Comparison of ENCODE assay signal across 14 cellular contexts in the genomic region with DNA sequence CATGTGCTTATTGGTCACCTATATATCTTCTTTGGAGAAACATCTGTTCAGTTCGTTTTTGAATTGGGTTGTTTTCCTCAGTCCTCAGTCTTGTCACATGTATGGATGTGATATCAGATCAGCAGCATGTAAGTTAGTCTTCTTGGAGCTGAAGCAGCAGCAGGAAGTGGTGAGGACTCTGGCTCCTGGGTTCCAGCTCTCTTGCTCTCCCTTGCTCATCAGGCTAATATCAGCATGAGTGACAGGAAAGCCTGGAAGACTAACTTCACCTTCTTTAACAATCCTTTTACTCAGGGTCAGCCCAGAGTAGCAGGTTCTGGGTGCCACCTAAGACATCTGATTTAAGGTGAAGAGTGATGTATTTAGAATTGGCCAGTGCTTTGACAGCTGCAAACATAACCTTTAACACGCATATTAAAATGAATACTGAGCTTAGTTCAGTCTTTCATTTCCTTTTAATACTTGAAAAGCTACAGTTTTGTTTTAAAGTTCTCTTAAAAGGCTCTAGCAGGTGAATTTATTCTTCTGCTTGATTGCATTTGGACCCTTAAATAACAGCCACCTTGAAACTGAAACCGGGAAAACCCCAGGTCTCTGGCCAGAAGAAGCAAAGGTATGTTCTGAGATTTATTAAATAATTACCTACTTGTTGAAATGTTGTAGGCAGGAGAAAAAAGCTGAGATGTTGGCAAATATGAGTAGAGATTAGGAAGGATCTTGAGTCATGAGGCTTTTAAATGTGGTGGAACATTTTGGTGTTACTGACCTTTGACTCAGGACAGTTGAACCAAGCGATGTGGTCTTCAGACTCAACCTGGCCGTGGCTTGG. TPM values are rescaled to one million over a fixed set of nuclear protein-coding genes. Genes with fewer than 3 reads are reported as not detected.
DNase-seq lines count a peak whose midpoint lies in the region; ATAC-seq and TF ChIP-seq lines count a peak whose summit lies in the region.
"Had no signal": no experiment of that assay in that cellular context is flagged by ENCODE, and none has a peak within 500 bp of the region (broad histone marks: within the 10 kb centered on the region; RNA-seq: fewer than 3 reads in every experiment).

No MANE protein-coding gene starts in this region.

- H3K27ac Mint-ChIP-seq in stimulated activated naive CD8-positive, alpha-beta T cell treated with anti-CD3 and anti-CD28 coated beads, Interleukin-15, Interleukin-2, amounts not matched to agents 100 ng/mL and 50 ng/mL, for 24 hours, result peak overlapping the region; percentile 61
- H3K27ac Mint-ChIP-seq in chondrocyte (ENCODE audit: unreplicated experiment), result no peak overlapping the region
- H3K27ac Mint-ChIP-seq: brain had no signal

- 80% methylated on average over 5 of the region's 5 CpGs for WGBS in thymus
- WGBS in thyroid gland, 2 donors, result 74 to 77% methylated on average over 5 of the region's 5 CpGs

- TF ChIP-seq POLR2A in thyroid gland (IDR thresholded peaks at IDR 0.05), result no peak

- H3K9me3 ChIP-seq in thymus (ENCODE audit: control insufficient read depth) (no peaks in the 10 kb centered on the region), thyroid gland (no peaks in the 10 kb centered on the region)
- H3K9me3 ChIP-seq: esophagus muscularis mucosa had no signal

- ATAC-seq in stimulated activated naive CD8-positive, alpha-beta T cell treated with anti-CD3 and anti-CD28 coated beads, Interleukin-15, Interleukin-2, amounts not matched to agents 100 U/mL and 50 U/mL, for 24 hours, result no peak
- ATAC-seq in HG02571 (IDR thresholded peaks at IDR 0.05; ENCODE audit: unreplicated experiment) (peak; percentile 32), HG03439 (IDR thresholded peaks at IDR 0.05; ENCODE audit: unreplicated experiment) (peak; percentile 41), foreskin keratinocyte (no peak)

- H3K4me1 ChIP-seq in thymus (ENCODE audit: control insufficient read depth, insufficient read depth, low read length) (no peaks in the 10 kb centered on the region), foreskin keratinocyte (peaks cover 16% of the 10 kb centered on the region), thyroid gland (peaks cover 0 to 8% of the 10 kb centered on the region in 2 donors)
- H3K4me1 ChIP-seq: esophagus muscularis mucosa had no signal

- H3K27ac ChIP-seq in thymus (ENCODE audit: low read depth), result peak overlapping the region; percentile 20
- no peak overlapping the region for H3K27ac ChIP-seq in foreskin keratinocyte
- no peak overlapping the region for H3K27ac ChIP-seq in thyroid gland
- H3K27ac ChIP-seq: esophagus muscularis mucosa had no signal

- peaks cover 36% of the 10 kb centered on the region for H3K4me1 Mint-ChIP-seq in stimulated activated naive CD8-positive, alpha-beta T cell treated with anti-CD3 and anti-CD28 coated beads, Interleukin-15, Interleukin-2, amounts not matched to agents 100 ng/mL and 50 ng/mL, for 24 hours (ENCODE audit: low read depth)
- peaks cover 10% of the 10 kb centered on the region for H3K4me1 Mint-ChIP-seq in chondrocyte (ENCODE audit: low read depth)

- no peaks in the 10 kb centered on the region for H3K27me3 Mint-ChIP-seq in stimulated activated naive CD8-positive, alpha-beta T cell treated with anti-CD3 and anti-CD28 coated beads, Interleukin-15, Interleukin-2, amounts not matched to agents 100 ng/mL and 50 ng/mL, for 24 hours
- H3K27me3 Mint-ChIP-seq in chondrocyte (ENCODE audit: low read depth), result no peaks in the 10 kb centered on the region
- H3K27me3 Mint-ChIP-seq: brain had no signal

- H3K36me3 ChIP-seq in thymus (ENCODE audit: control insufficient read depth, insufficient read depth), result no peaks in the 10 kb centered on the region
- H3K36me3 ChIP-seq in thyroid gland, result no peaks in the 10 kb centered on the region
- H3K36me3 ChIP-seq: esophagus muscularis mucosa had no signal

- no peak overlapping the region for H3K4me3 Mint-ChIP-seq in stimulated activated naive CD8-positive, alpha-beta T cell treated with anti-CD3 and anti-CD28 coated beads, Interleukin-15, Interleukin-2, amounts not matched to agents 100 ng/mL and 50 ng/mL, for 24 hours
- H3K4me3 Mint-ChIP-seq in chondrocyte (ENCODE audit: unreplicated experiment), result no peak overlapping the region
- H3K4me3 Mint-ChIP-seq: brain had no signal

- no peaks in the 10 kb centered on the region for H3K36me3 Mint-ChIP-seq in stimulated activated naive CD8-positive, alpha-beta T cell treated with anti-CD3 and anti-CD28 coated beads, Interleukin-15, Interleukin-2, amounts not matched to agents 100 ng/mL and 50 ng/mL, for 24 hours (ENCODE audit: low read depth)
- peaks cover 1% of the 10 kb centered on the region for H3K36me3 Mint-ChIP-seq in chondrocyte (ENCODE audit: low read depth)
- H3K36me3 Mint-ChIP-seq: brain had no signal

- no peak for DNase-seq in stimulated activated naive CD8-positive, alpha-beta T cell treated with anti-CD3 and anti-CD28 coated beads, Interleukin-15, Interleukin-2, amounts not matched to agents 100 U/mL and 50 U/mL, for 24 hours
- DNase-seq in foreskin keratinocyte, result no peak
- no peak for DNase-seq in thyroid gland
- no peak for DNase-seq in chondrocyte (ENCODE audit: low spot score)
- DNase-seq: IMR-90, kidney, NCI-H510A treated with DMSO at 0.1 percent for 48 hours, occipital lobe had no signal

- TF ChIP-seq CTCF in foreskin keratinocyte (conservative IDR thresholded peaks at IDR 0.05) (no peak), thyroid gland (IDR thresholded peaks at IDR 0.05) (no peak), chondrocyte (IDR thresholded peaks at IDR 0.05) (no peak)

- intact Hi-C loops in thyroid gland (cut with DNase I), result no loop called here

- H3K4me3 ChIP-seq in thymus (ENCODE audit: low read length), result no peak overlapping the region
- H3K4me3 ChIP-seq in thyroid gland (replicated peaks in 1 of 3), result no peak overlapping the region
- H3K4me3 ChIP-seq: esophagus muscularis mucosa had no signal

- no peaks in the 10 kb centered on the region for H3K27me3 ChIP-seq in thymus (ENCODE audit: control insufficient read depth, insufficient read depth)
- no peaks in the 10 kb centered on the region for H3K27me3 ChIP-seq in foreskin keratinocyte
- H3K27me3 ChIP-seq in thyroid gland, result no peaks in the 10 kb centered on the region

- no peaks in the 10 kb centered on the region for H3K9me3 Mint-ChIP-seq in stimulated activated naive CD8-positive, alpha-beta T cell treated with anti-CD3 and anti-CD28 coated beads, Interleukin-15, Interleukin-2, amounts not matched to agents 100 ng/mL and 50 ng/mL, for 24 hours
- no peaks in the 10 kb centered on the region for H3K9me3 Mint-ChIP-seq in chondrocyte (ENCODE audit: low read depth)
- H3K9me3 Mint-ChIP-seq: brain had no signal

RNA-seq across cellular contexts. Expression of gene DRAM1, which starts 54.3 kb away (rescaled TPM):
- polyA plus RNA-seq in thymus (18.5 TPM), foreskin keratinocyte (13.2 and 13.6 TPM in 2 replicates)
- total RNA-seq in foreskin keratinocyte (20.8 and 21.6 TPM in 2 replicates), thyroid gland (10 to 100 TPM in 3 of 4 donors, 1 to 10 TPM in 1; 7.8 to 31.0 (median 14.1) TPM), chondrocyte (7.0 to 11.6 TPM (median 9.3 TPM) in 3 replicates)

Comparison
In these comparisons a context has a peak if more than half of its experiments do, and no peak if none do; other contexts are left out.
1. ATAC-seq: peak in HG02571 (single experiment) and HG03439 (single experiment); none in stimulated activated naive CD8-positive, alpha-beta T cell treated with anti-CD3 and anti-CD28 coated beads, Interleukin-15, Interleukin-2, amounts not matched to agents 100 U/mL and 50 U/mL, for 24 hours (single experiment) and foreskin keratinocyte (single experiment).